1 cellular context compared by ENCODE assay signal in genomic region chr1:12799730-12800129, GRCh38.
TF ChIP-seq lines count a peak whose summit lies in the region.

No MANE protein-coding gene starts in this region.

TF ChIP-seq in GM12878, 131 proteins besides CTCF, POLR2A, EP300 and RAD21:
- TF ChIP-seq CEBPB (IDR thresholded peaks at IDR 0.05; ENCODE audit: borderline replicate concordance in 1 of 2, low read depth in 2 of 2, low read length in 2 of 2), result no peak
- TF ChIP-seq SPI1 (IDR thresholded peaks at IDR 0.05; ENCODE audit: borderline replicate concordance, insufficient read depth, low read depth, low read length), result peak; percentile 68
- no peak for TF ChIP-seq MEF2B (IDR thresholded peaks at IDR 0.05; ENCODE audit: partially characterized antibody, poor library complexity, severe bottlenecking)
- no peak for TF ChIP-seq HDAC6 (IDR thresholded peaks at IDR 0.05; ENCODE audit: unreplicated experiment)
- no peak for TF ChIP-seq ZNF24 (IDR thresholded peaks at IDR 0.05)
- TF ChIP-seq, protein P1, sequence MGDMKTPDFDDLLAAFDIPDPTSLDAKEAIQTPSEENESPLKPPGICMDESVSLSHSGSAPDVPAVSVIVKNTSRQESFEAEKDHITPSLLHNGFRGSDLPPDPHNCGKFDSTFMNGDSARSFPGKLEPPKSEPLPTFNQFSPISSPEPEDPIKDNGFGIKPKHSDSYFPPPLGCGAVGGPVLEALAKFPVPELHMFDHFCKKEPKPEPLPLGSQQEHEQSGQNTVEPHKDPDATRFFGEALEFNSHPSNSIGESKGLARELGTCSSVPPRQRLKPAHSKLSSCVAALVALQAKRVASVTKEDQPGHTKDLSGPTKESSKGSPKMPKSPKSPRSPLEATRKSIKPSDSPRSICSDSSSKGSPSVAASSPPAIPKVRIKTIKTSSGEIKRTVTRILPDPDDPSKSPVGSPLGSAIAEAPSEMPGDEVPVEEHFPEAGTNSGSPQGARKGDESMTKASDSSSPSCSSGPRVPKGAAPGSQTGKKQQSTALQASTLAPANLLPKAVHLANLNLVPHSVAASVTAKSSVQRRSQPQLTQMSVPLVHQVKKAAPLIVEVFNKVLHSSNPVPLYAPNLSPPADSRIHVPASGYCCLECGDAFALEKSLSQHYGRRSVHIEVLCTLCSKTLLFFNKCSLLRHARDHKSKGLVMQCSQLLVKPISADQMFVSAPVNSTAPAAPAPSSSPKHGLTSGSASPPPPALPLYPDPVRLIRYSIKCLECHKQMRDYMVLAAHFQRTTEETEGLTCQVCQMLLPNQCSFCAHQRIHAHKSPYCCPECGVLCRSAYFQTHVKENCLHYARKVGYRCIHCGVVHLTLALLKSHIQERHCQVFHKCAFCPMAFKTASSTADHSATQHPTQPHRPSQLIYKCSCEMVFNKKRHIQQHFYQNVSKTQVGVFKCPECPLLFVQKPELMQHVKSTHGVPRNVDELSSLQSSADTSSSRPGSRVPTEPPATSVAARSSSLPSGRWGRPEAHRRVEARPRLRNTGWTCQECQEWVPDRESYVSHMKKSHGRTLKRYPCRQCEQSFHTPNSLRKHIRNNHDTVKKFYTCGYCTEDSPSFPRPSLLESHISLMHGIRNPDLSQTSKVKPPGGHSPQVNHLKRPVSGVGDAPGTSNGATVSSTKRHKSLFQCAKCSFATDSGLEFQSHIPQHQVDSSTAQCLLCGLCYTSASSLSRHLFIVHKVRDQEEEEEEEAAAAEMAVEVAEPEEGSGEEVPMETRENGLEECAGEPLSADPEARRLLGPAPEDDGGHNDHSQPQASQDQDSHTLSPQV (IDR thresholded peaks at IDR 0.05), result no peak
